Comparison of ENCODE assay signal across 18 cellular contexts in genomic region chr15:74144153-74144775, GRCh38. TPM values are rescaled to one million over a fixed set of nuclear protein-coding genes. Genes with fewer than 3 reads are reported as not detected.
DNase-seq lines count a peak whose midpoint lies in the region; ATAC-seq and TF ChIP-seq lines count a peak whose summit lies in the region.
"Had no signal": no experiment of that assay in that cellular context is flagged by ENCODE, and none has a peak within 500 bp of the region (broad histone marks: within the 10 kb centered on the region; RNA-seq: fewer than 3 reads in every experiment).

No MANE protein-coding gene starts in this region.

- H2AFZ ChIP-seq in PC-9, result 0 out of 2 replicates have a peak overlapping the region, but pooled peaks have one; percentile 50

- H3F3A ChIP-seq in PC-9 (ENCODE audit: insufficient read depth, low read depth), result no peaks in the 10 kb centered on the region; the same call in 1 of the 2 replicates

- no TSS peak for BruUV-seq in PC-9 (replicated peaks; lab: Mats Ljungman, UMichigan)

- DNase-seq in DMS 273 (lab: John Stamatoyannopoulos, UW; ENCODE audit: unreplicated experiment) (peak; percentile 46), DMS 273 treated with DMSO at 0.1 percent for 48 hours (lab: John Stamatoyannopoulos, UW) (no peak), H7 (peak; percentile 55), PC-9 (no peak), fibroblast of villous mesenchyme (ENCODE audit: low read depth) (no peak), NCI-H526 (lab: John Stamatoyannopoulos, UW) (no peak), sciatic nerve (ENCODE audit: low spot score) (no peak)
- DNase-seq: activated CD4-positive, alpha-beta T cell treated with anti-CD3 and anti-CD28 coated beads, Interleukin-2, amount 50 U/mL, for 1 hour; aorta; GOT3; NCI-H1105; stimulated activated CD4-positive, alpha-beta T cell treated with anti-CD3 and anti-CD28 coated beads, Interleukin-15, amount 100 ng/mL, for 24 hours; tibial artery had no signal

- H3K4me3 ChIP-seq in H7 (ENCODE audit: insufficient read depth, low read depth, low read length) (no peak overlapping the region), PC-9 (no peak overlapping the region), fibroblast of villous mesenchyme (ENCODE audit: low read depth, low read length) (no peak overlapping the region)
- H3K4me3 ChIP-seq: tibial artery had no signal

- no peaks in the 10 kb centered on the region for H3K9me2 ChIP-seq in PC-9 (ENCODE audit: insufficient read depth)

- peaks cover 14% of the 10 kb centered on the region for H3K4me1 ChIP-seq in PC-9 (replicated peaks; ENCODE audit: insufficient read depth)
- H3K4me1 ChIP-seq: tibial artery had no signal

- TF ChIP-seq CTCF in PC-9 (conservative IDR thresholded peaks at IDR 0.05) (peak; percentile 25; the same call in 1 of the 2 replicates), fibroblast of villous mesenchyme (IDR thresholded peaks at IDR 0.05; ENCODE audit: insufficient read depth, low read depth, low read length) (peak; percentile 15)

- POLR2A ChIA-PET in PC-9 (lab: Charles Lee; ENCODE audit: unreplicated experiment), result interaction anchor here (0.6 kb wide), 2 partner anchors 120 to 180 kb away, joined by 3 to 6 read pairs; no protein-coding TSS in a partner anchor

- no peaks in the 10 kb centered on the region for H4K20me1 ChIP-seq in PC-9 (ENCODE audit: insufficient read depth)

- no peak overlapping the region for H3K4me2 ChIP-seq in PC-9

- H3K27ac ChIP-seq in PC-9, result no peak overlapping the region
- H3K27ac ChIP-seq: 22Rv1, tibial artery had no signal

- H3K36me3 ChIP-seq in H7 (replicated peaks; ENCODE audit: control insufficient read depth, insufficient read depth, low read length) (no peaks in the 10 kb centered on the region), PC-9 (ENCODE audit: low read depth) (no peaks in the 10 kb centered on the region)
- H3K36me3 ChIP-seq: tibial artery had no signal

- H3K9me3 ChIP-seq in PC-9 (ENCODE audit: insufficient read depth, low read depth), result no peaks in the 10 kb centered on the region

- ATAC-seq in sciatic nerve (no peak), HG02763 (IDR thresholded peaks at IDR 0.05; ENCODE audit: unreplicated experiment) (no peak)

- H3K27me3 ChIP-seq in H7 (ENCODE audit: control insufficient read depth, insufficient read depth, low read length), result no peaks in the 10 kb centered on the region
- H3K27me3 ChIP-seq in PC-9 (ENCODE audit: insufficient read depth, low read depth), result no peaks in the 10 kb centered on the region

- no peaks in the 10 kb centered on the region for H3K79me2 ChIP-seq in PC-9 (ENCODE audit: low read depth)

- CTCF ChIA-PET in PC-9 (lab: Charles Lee), result interaction anchor here (0.6 to 1.5 kb wide), 2 partner anchors 91 to 163 kb away, joined by 4 to 9 read pairs; no protein-coding TSS in a partner anchor

- intact Hi-C loops in PC-9 (cut with micrococcal nuclease; ENCODE audit: unreplicated experiment), result no loop called here
- intact Hi-C loops in sciatic nerve (cut with DNase I), result no loop called here

RNA-seq across cellular contexts. Expression of gene ISLR2, which starts 13.9 kb away (rescaled TPM):
- total RNA-seq in H7 (2014; rRNA removed; shearing (Covaris generic)), result 5.7 and 6.3 TPM in 2 replicates
- total RNA-seq in PC-9 (2021), result 0.15 and 0.25 TPM in 2 replicates
- total RNA-seq in fibroblast of villous mesenchyme, result 0.32 TPM in 1 of 2 replicates, not detected in the other
- total RNA-seq in sciatic nerve, result 1.5 TPM
- total RNA-seq: mononuclear cell; T-helper 1 cell treated with Interleukin-12 subunit alpha and Interleukin-12 subunit beta and Interleukin-4 antibody, amounts not matched to agents 30 ng/mL and 1 ng/mL, for 36 hours had no signal

RNA-seq across cellular contexts. Expression of gene ISLR, which starts 29.2 kb away (rescaled TPM):
- 15.1 and 20.5 TPM in 2 replicates for total RNA-seq in H7 (2014; rRNA removed; shearing (Covaris generic))
- total RNA-seq in PC-9 (2021) (not detected in 2 replicates), fibroblast of villous mesenchyme (73.8 and 83.4 TPM in 2 replicates), sciatic nerve (120 TPM)
- total RNA-seq: dermis microvascular lymphatic vessel endothelial cell; mononuclear cell; T-helper 1 cell treated with Interleukin-12 subunit alpha and Interleukin-12 subunit beta and Interleukin-4 antibody, amounts not matched to agents 30 ng/mL and 1 ng/mL, for 36 hours had no signal

RNA-seq across cellular contexts. Expression of gene STRA6, which starts 58.3 kb away (rescaled TPM):
- 10.3 and 10.8 TPM in 2 replicates for total RNA-seq in H7 (2014; rRNA removed; shearing (Covaris generic))
- total RNA-seq in PC-9 (2021), result 64.9 and 83.6 TPM in 2 replicates
- total RNA-seq in fibroblast of villous mesenchyme, result 52.7 and 64.4 TPM in 2 replicates
- 0.76 TPM for total RNA-seq in sciatic nerve
- total RNA-seq: mononuclear cell; T-helper 1 cell treated with Interleukin-12 subunit alpha and Interleukin-12 subunit beta and Interleukin-4 antibody, amounts not matched to agents 30 ng/mL and 1 ng/mL, for 36 hours had no signal

Comparison
In these comparisons a context has a peak if more than half of its experiments do, and no peak if none do; other contexts are left out.
1. DNase-seq: peak in DMS 273 (single experiment) and H7 (single experiment); none in DMS 273 treated with DMSO at 0.1 percent for 48 hours (single experiment), PC-9 (0 of 2), fibroblast of villous mesenchyme (single experiment), NCI-H526 (0 of 2) and sciatic nerve (single experiment).
2. RNA of gene ISLR, which starts 29.2 kb away (total RNA-seq): 120 TPM in sciatic nerve (single experiment), 73.8 to 83.4 TPM in fibroblast of villous mesenchyme and 15.1 to 20.5 TPM in H7; not detected in PC-9; every median in the first group is over 10 times any median in the second.